In genomic region chr10:77554996-77555397, GRCh38 we compare ENCODE assay signal across 12 cellular contexts.
DNase-seq lines count a peak whose midpoint lies in the region; ATAC-seq, FAIRE-seq and TF ChIP-seq lines count a peak whose summit lies in the region.
"Had no signal": no experiment of that assay in that cellular context is flagged by ENCODE, and none has a peak within 500 bp of the region (broad histone marks: within the 10 kb centered on the region; RNA-seq: fewer than 3 reads in every experiment).

No MANE protein-coding gene starts in this region.

- no peaks in the 10 kb centered on the region for H3K79me2 ChIP-seq in GM12878 (ENCODE audit: control insufficient read depth, insufficient read depth, low read length)

- H3K9me3 ChIP-seq in GM12878 (replicated peaks; ENCODE audit: control insufficient read depth, insufficient read depth, low read length), result no peaks in the 10 kb centered on the region
- no peaks in the 10 kb centered on the region for H3K9me3 ChIP-seq in lower lobe of right lung
- no peaks in the 10 kb centered on the region for H3K9me3 ChIP-seq in tibial artery
- no peaks in the 10 kb centered on the region for H3K9me3 ChIP-seq in CD8-positive, alpha-beta T cell (ENCODE audit: low read length)

- H3K4me1 Mint-ChIP-seq in CD8-positive, alpha-beta T cell (ENCODE audit: low read depth), result no peaks in the 10 kb centered on the region

- 27% methylated on average over 7 of the region's 7 CpGs for WGBS in GM12878 (ENCODE audit: insufficient coverage, insufficient replicate concordance, low lambda C conversion rate, missing lambda C conversion rate)

- ATAC-seq in GM12878 (no peak), lower lobe of right lung (peak; percentile 61 to 79), GM19035 (IDR thresholded peaks at IDR 0.05; ENCODE audit: unreplicated experiment) (no peak)
- ATAC-seq in CD8-positive, alpha-beta T cell, result no peak

- no peak overlapping the region for H3K4me3 Mint-ChIP-seq in CD8-positive, alpha-beta T cell

- TF ChIP-seq CTCF in GM12878 (IDR thresholded peaks at IDR 0.05 in 2 of 3, conservative IDR thresholded peaks at IDR 0.05 in 1 of 3; ENCODE audit: control insufficient read depth in 2 of 3, extremely low read depth in 1 of 3, insufficient read depth in 1 of 3, low read depth in 3 of 3, low read length in 3 of 3), result no peak
- TF ChIP-seq CTCF in lower lobe of right lung (IDR thresholded peaks at IDR 0.05), result no peak
- TF ChIP-seq CTCF in tibial artery (IDR thresholded peaks at IDR 0.05), result no peak
- TF ChIP-seq CTCF in CD8-positive, alpha-beta T cell (IDR thresholded peaks at IDR 0.05), result no peak

- H3K4me1 ChIP-seq in GM12878 (ENCODE audit: control insufficient read depth, insufficient read depth, low read length), result no peaks in the 10 kb centered on the region
- H3K4me1 ChIP-seq in lower lobe of right lung, result peaks cover 29% of the 10 kb centered on the region
- peaks cover 0 to 99% (median 72%) of the 10 kb centered on the region in 4 donors for H3K4me1 ChIP-seq in tibial artery
- H3K4me1 ChIP-seq in CD8-positive, alpha-beta T cell (ENCODE audit: insufficient read depth, low read length), result no peaks in the 10 kb centered on the region

- no peak overlapping the region for H3K27ac Mint-ChIP-seq in CD8-positive, alpha-beta T cell

- no peak for TF ChIP-seq POLR2A in GM12878 (IDR thresholded peaks at IDR 0.05; ENCODE audit: low read depth, low read length)

- no peaks in the 10 kb centered on the region for H3K36me3 Mint-ChIP-seq in CD8-positive, alpha-beta T cell

- no peaks in the 10 kb centered on the region for H3K27me3 ChIP-seq in GM12878 (replicated peaks in 1 of 2; ENCODE audit: control insufficient read depth in 2 of 2, insufficient read depth in 2 of 2, low read length in 1 of 2)
- H3K27me3 ChIP-seq in lower lobe of right lung (ENCODE audit: low read depth), result no peaks in the 10 kb centered on the region
- H3K27me3 ChIP-seq in tibial artery, result no peaks in the 10 kb centered on the region
- H3K27me3 ChIP-seq in CD8-positive, alpha-beta T cell (ENCODE audit: insufficient read depth, low read length), result no peaks in the 10 kb centered on the region

- no peaks in the 10 kb centered on the region for H3K27me3 Mint-ChIP-seq in CD8-positive, alpha-beta T cell (ENCODE audit: low read depth)

- BruUV-seq in GM12878 (replicated peaks; lab: Mats Ljungman, UMichigan), result no TSS peak

- POLR2A ChIA-PET in GM12878 (lab: Charles Lee), result interaction anchor here (0.7 to 1.4 kb wide), 2 partner anchors 21 to 32 kb away, joined by 3 to 10 read pairs; no protein-coding TSS in a partner anchor
- POLR2A ChIA-PET in CD8-positive, alpha-beta T cell (lab: Charles Lee), result no interaction called here

- no peak for TF ChIP-seq EP300 in GM12878 (IDR thresholded peaks at IDR 0.05; ENCODE audit: borderline replicate concordance in 1 of 2, control insufficient read depth in 1 of 2, low read depth in 2 of 2, low read length in 2 of 2)

- H4K20me1 ChIP-seq in GM12878 (ENCODE audit: control insufficient read depth, insufficient read depth), result no peaks in the 10 kb centered on the region

- no peak overlapping the region for H3K4me3 ChIP-seq in GM12878
- no peak overlapping the region for H3K4me3 ChIP-seq in lower lobe of right lung
- H3K4me3 ChIP-seq in tibial artery, result no peak overlapping the region
- no peak overlapping the region for H3K4me3 ChIP-seq in CD8-positive, alpha-beta T cell (ENCODE audit: low read depth, low read length)

- H3K4me2 ChIP-seq in GM12878 (ENCODE audit: control insufficient read depth, insufficient read depth), result no peak overlapping the region

- RAD21 ChIA-PET in GM12878 (lab: Charles Lee; ENCODE audit: unreplicated experiment), result interaction anchor here (0.7 to 1.2 kb wide), 3 partner anchors 11 to 80 kb away, joined by 3 to 4 read pairs (median 4); no protein-coding TSS in a partner anchor

- DNase-seq in NOMO-1 (lab: John Stamatoyannopoulos, UW; ENCODE audit: unreplicated experiment in 2 of 2) (peak; percentile 16 to 32), NOMO-1 treated with dmso at 0.1 percent for 144 hours (lab: John Stamatoyannopoulos, UW; ENCODE audit: unreplicated experiment) (no peak), GM12878 (ENCODE audit: low read depth, low spot score) (no peak), lower lobe of right lung (peak; percentile 84), tibial artery (peak; percentile 58 to 85), globus pallidus (ENCODE audit: low spot score) (no peak)
- no peak for DNase-seq in CD8-positive, alpha-beta T cell
- DNase-seq: DMS79 treated with DMSO at 0.1 percent for 48 hours, NCI-H187 treated with DMSO at 0.1 percent for 48 hours had no signal

- CTCF ChIA-PET in GM12878 (lab: Yijun Ruan, JAX), result interaction anchor here (1.0 to 1.3 kb wide), 3 partner anchors 8 to 165 kb away, joined by 3 to 6 read pairs (median 3); no protein-coding TSS in a partner anchor
- CTCF ChIA-PET in CD8-positive, alpha-beta T cell (lab: Charles Lee), result no interaction called here

- no peaks in the 10 kb centered on the region for H3K9me3 Mint-ChIP-seq in CD8-positive, alpha-beta T cell

- no peak for TF ChIP-seq RAD21 in GM12878 (IDR thresholded peaks at IDR 0.05; ENCODE audit: insufficient read depth, low read depth, low read length)

- no peak overlapping the region for H3K9ac ChIP-seq in GM12878 (ENCODE audit: control insufficient read depth, insufficient read depth, low read length)

- H3K36me3 ChIP-seq in GM12878 (ENCODE audit: control insufficient read depth in 2 of 2, insufficient read depth in 2 of 2, low read length in 1 of 2), result no peaks in the 10 kb centered on the region
- H3K36me3 ChIP-seq in lower lobe of right lung, result no peaks in the 10 kb centered on the region
- H3K36me3 ChIP-seq in tibial artery, result no peaks in the 10 kb centered on the region
- no peaks in the 10 kb centered on the region for H3K36me3 ChIP-seq in CD8-positive, alpha-beta T cell (ENCODE audit: insufficient read depth, low read length)

- no peak overlapping the region for H2AFZ ChIP-seq in GM12878 (ENCODE audit: control insufficient read depth, low read depth, low read length)

- H3K27ac ChIP-seq in GM12878 (ENCODE audit: control insufficient read depth, insufficient read depth), result no peak overlapping the region
- peak overlapping the region; percentile 79 for H3K27ac ChIP-seq in lower lobe of right lung
- peak overlapping the region; percentile 79 to 84 for H3K27ac ChIP-seq in tibial artery
- no peak overlapping the region for H3K27ac ChIP-seq in CD8-positive, alpha-beta T cell (ENCODE audit: low read depth, low read length)
- H3K27ac ChIP-seq: VCaP had no signal

- SMC1A ChIA-PET in GM12878 (lab: Charles Lee; ENCODE audit: uncharacterized antibody, unreplicated experiment), result interaction anchor here (0.5 to 2.1 kb wide), 14 partner anchors 9 to 216 kb away, joined by 3 to 9 read pairs (median 3); no protein-coding TSS in a partner anchor

- no peak for FAIRE-seq in GM12878 (lab: Jason Lieb, UNC)
- FAIRE-seq: RCC 7860 had no signal

- in situ Hi-C loops in GM12878 (cut with MboI), result no loop called here

- intact Hi-C loops in GM12878 (cut with micrococcal nuclease; ENCODE audit: unreplicated experiment), result no loop called here
- intact Hi-C loops in lower lobe of right lung (cut with DNase I), result no loop called here
- intact Hi-C loops in tibial artery (cut with DNase I; ENCODE audit: low total_unique reads), result loop anchor here (5.0 to 10.0 kb wide), 2 partner anchors 32 to 80 kb away; partner anchors contain the start of gene KCNMA1
- intact Hi-C loops in CD8-positive, alpha-beta T cell (cut with DNase I, micrococcal nuclease), result no loop called here

TF ChIP-seq in GM12878, 131 proteins besides CTCF, POLR2A, EP300 and RAD21:
- TF ChIP-seq ZNF24 (IDR thresholded peaks at IDR 0.05), result no peak
- TF ChIP-seq RUNX3 (IDR thresholded peaks at IDR 0.05; ENCODE audit: low read length), result peak; percentile 11; the same call in 1 of the 2 replicates
- peak; percentile 45; the same call in 1 of the 2 replicates for TF ChIP-seq RAD51 (IDR thresholded peaks at IDR 0.05)

Comparison
In these comparisons a context has a peak if more than half of its experiments do, and no peak if none do; other contexts are left out.
1. DNase-seq: peak in NOMO-1 (2 of 2), lower lobe of right lung (single experiment) and tibial artery (2 of 2); none in NOMO-1 treated with dmso at 0.1 percent for 144 hours (single experiment), GM12878 (single experiment), CD8-positive, alpha-beta T cell (0 of 7) and globus pallidus (single experiment).
2. ATAC-seq: peak in lower lobe of right lung (2 of 2); none in GM12878 (single experiment), GM19035 (single experiment) and CD8-positive, alpha-beta T cell (single experiment).
3. H3K27ac ChIP-seq: peak in lower lobe of right lung (single experiment) and tibial artery (2 of 2); none in GM12878 (single experiment) and CD8-positive, alpha-beta T cell (single experiment).